14 cellular contexts compared by ENCODE assay signal in the genomic region with DNA sequence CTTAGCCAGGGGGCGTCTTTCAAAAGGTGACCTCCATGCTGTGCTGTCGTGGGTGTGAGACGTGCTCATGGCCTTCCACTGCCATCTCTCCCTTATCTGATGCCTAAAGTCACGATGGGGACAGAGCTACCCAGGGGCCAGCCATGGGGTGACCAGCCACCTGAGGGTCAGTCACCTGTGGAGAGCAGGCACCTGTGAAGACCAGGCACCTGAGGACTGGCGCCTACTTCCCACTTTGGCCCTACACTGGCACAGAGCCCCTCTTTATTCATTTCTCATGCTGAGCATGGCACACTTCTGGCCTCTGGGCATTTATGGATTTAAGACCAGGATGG. TPM values are rescaled to one million over a fixed set of nuclear protein-coding genes. Genes with fewer than 3 reads are reported as not detected.
DNase-seq lines count a peak whose midpoint lies in the region; ATAC-seq and TF ChIP-seq lines count a peak whose summit lies in the region.
"Had no signal": no experiment of that assay in that cellular context is flagged by ENCODE, and none has a peak within 500 bp of the region (broad histone marks: within the 10 kb centered on the region; RNA-seq: fewer than 3 reads in every experiment).

No MANE protein-coding gene starts in this region.

- H3K4me3 Mint-ChIP-seq in activated T-helper 17 cell treated with anti-CD3 and anti-CD28 coated beads, Interleukin-2, amount 50 U/mL, for 72 hours, result no peak overlapping the region
- no peak overlapping the region for H3K4me3 Mint-ChIP-seq in effector memory CD8-positive, alpha-beta T cell
- H3K4me3 Mint-ChIP-seq: CD8-positive, alpha-beta memory T cell had no signal

- no peak overlapping the region for H3K27ac Mint-ChIP-seq in activated T-helper 17 cell treated with anti-CD3 and anti-CD28 coated beads, Interleukin-2, amount 50 U/mL, for 72 hours
- no peak overlapping the region for H3K27ac Mint-ChIP-seq in effector memory CD8-positive, alpha-beta T cell

- TF ChIP-seq CTCF in right atrium auricular region (IDR thresholded peaks at IDR 0.05) (no peak), sigmoid colon (IDR thresholded peaks at IDR 0.05) (no peak)

- no peak for TF ChIP-seq EP300 in sigmoid colon (IDR thresholded peaks at IDR 0.05)

- peak; percentile 5 for ATAC-seq in activated T-helper 17 cell treated with anti-CD3 and anti-CD28 coated beads, Interleukin-2, amount 50 U/mL, for 72 hours (replicated peaks)
- ATAC-seq in effector memory CD8-positive, alpha-beta T cell (replicated peaks), result no peak

- TF ChIP-seq POLR2A in sigmoid colon (IDR thresholded peaks at IDR 0.05), result no peak

- H3K4me3 ChIP-seq in right atrium auricular region (no peak overlapping the region), sigmoid colon (no peak overlapping the region)
- H3K4me3 ChIP-seq: BLaER1, MG63 had no signal

- H3K27me3 ChIP-seq in right atrium auricular region (no peaks in the 10 kb centered on the region), sigmoid colon (peaks cover 0 to 21% (median 10%) of the 10 kb centered on the region in 3 donors)
- H3K27me3 ChIP-seq: BLaER1, MG63 had no signal

- peaks cover 21% of the 10 kb centered on the region for H3K36me3 Mint-ChIP-seq in activated T-helper 17 cell treated with anti-CD3 and anti-CD28 coated beads, Interleukin-2, amount 50 U/mL, for 72 hours (ENCODE audit: low read depth)
- H3K36me3 Mint-ChIP-seq in effector memory CD8-positive, alpha-beta T cell (ENCODE audit: insufficient read depth), result peaks cover 7% of the 10 kb centered on the region
- H3K36me3 Mint-ChIP-seq: CD8-positive, alpha-beta memory T cell had no signal

- H3K4me1 Mint-ChIP-seq in activated T-helper 17 cell treated with anti-CD3 and anti-CD28 coated beads, Interleukin-2, amount 50 U/mL, for 72 hours, result no peaks in the 10 kb centered on the region
- H3K4me1 Mint-ChIP-seq in effector memory CD8-positive, alpha-beta T cell (ENCODE audit: low read depth in 2 of 2), result peaks cover 0 to 1% of the 10 kb centered on the region in 2 donors

- H3K27ac ChIP-seq in right atrium auricular region, result no peak overlapping the region
- H3K27ac ChIP-seq in sigmoid colon, result no peak overlapping the region
- H3K27ac ChIP-seq: BLaER1 had no signal

- H3K36me3 ChIP-seq in right atrium auricular region, result no peaks in the 10 kb centered on the region
- H3K36me3 ChIP-seq in sigmoid colon, result no peaks in the 10 kb centered on the region
- H3K36me3 ChIP-seq: BLaER1 had no signal

- H3K9me3 ChIP-seq in right atrium auricular region (no peaks in the 10 kb centered on the region), sigmoid colon (no peaks in the 10 kb centered on the region)
- H3K9me3 ChIP-seq: BLaER1, MG63 had no signal

- no peaks in the 10 kb centered on the region for H3K9me3 Mint-ChIP-seq in activated T-helper 17 cell treated with anti-CD3 and anti-CD28 coated beads, Interleukin-2, amount 50 U/mL, for 72 hours
- H3K9me3 Mint-ChIP-seq in effector memory CD8-positive, alpha-beta T cell, result no peaks in the 10 kb centered on the region
- H3K9me3 Mint-ChIP-seq: CD8-positive, alpha-beta memory T cell had no signal

- DNase-seq in cardiac septum (ENCODE audit: low spot score) (peak; percentile 61), right atrium auricular region (ENCODE audit: low spot score) (no peak), sigmoid colon (peak; percentile 53), SK-N-DZ (ENCODE audit: low spot score) (no peak), HT-29 (ENCODE audit: low spot score) (no peak)
- no peak for DNase-seq in effector memory CD8-positive, alpha-beta T cell
- DNase-seq: CD8-positive, alpha-beta memory T cell; GOT3; MG63; NCI-H1048; NCI-H524 treated with DMSO at 0.1 percent for 48 hours; SIG-M5 had no signal

- WGBS in sigmoid colon, 2 donors, result 65 to 84% methylated on average over 5 of the region's 5 CpGs

- H3K27me3 Mint-ChIP-seq in activated T-helper 17 cell treated with anti-CD3 and anti-CD28 coated beads, Interleukin-2, amount 50 U/mL, for 72 hours, result peaks cover 8% of the 10 kb centered on the region
- H3K27me3 Mint-ChIP-seq in effector memory CD8-positive, alpha-beta T cell, result peaks cover 21 to 60% of the 10 kb centered on the region in 2 donors

- intact Hi-C loops in cardiac septum (cut with DNase I), result no loop called here
- intact Hi-C loops in sigmoid colon (cut with DNase I), result no loop called here

- no peaks in the 10 kb centered on the region for H3K4me1 ChIP-seq in right atrium auricular region
- H3K4me1 ChIP-seq in sigmoid colon, result peaks cover 0 to under 1% (median under 1%) of the 10 kb centered on the region in 4 donors

RNA-seq across cellular contexts. Expression of gene EXOC3, which starts 6.4 kb away (rescaled TPM):
- 42.9 TPM for total RNA-seq in cardiac septum
- 10 to 100 TPM; 34.7 to 40.7 TPM for total RNA-seq in right atrium auricular region
- 10 to 100 TPM; 78.3 to 93.6 TPM for total RNA-seq in activated T-helper 17 cell treated with anti-CD3 and anti-CD28 coated beads, Interleukin-2, amount 50 U/mL, for 72 hours
- total RNA-seq in sigmoid colon, result 10 to 100 TPM; 45.7 to 68.7 (median 48.5) TPM
- polyA plus RNA-seq in sigmoid colon, result 10 to 100 TPM; 18.6 to 60.9 (median 36.1) TPM
- polyA plus RNA-seq in SK-N-DZ (2014; cell fraction: cytosol; rRNA removed), result 17.0 and 18.3 TPM in 2 replicates
- polyA plus RNA-seq in SK-N-DZ (2014; cell fraction: nucleus; rRNA removed), result 31.7 and 46.3 TPM in 2 replicates
- 65.7 and 74.3 TPM in 2 replicates for total RNA-seq in HT-29 (2014; rRNA removed; shearing (Covaris generic))

Comparison
In these comparisons a context has a peak if more than half of its experiments do, and no peak if none do; other contexts are left out.
1. DNase-seq: peak in cardiac septum (single experiment) and sigmoid colon (single experiment); none in right atrium auricular region (single experiment), SK-N-DZ (single experiment), effector memory CD8-positive, alpha-beta T cell (0 of 3) and HT-29 (single experiment).